20 cellular contexts compared by ENCODE assay signal in the genomic region with DNA sequence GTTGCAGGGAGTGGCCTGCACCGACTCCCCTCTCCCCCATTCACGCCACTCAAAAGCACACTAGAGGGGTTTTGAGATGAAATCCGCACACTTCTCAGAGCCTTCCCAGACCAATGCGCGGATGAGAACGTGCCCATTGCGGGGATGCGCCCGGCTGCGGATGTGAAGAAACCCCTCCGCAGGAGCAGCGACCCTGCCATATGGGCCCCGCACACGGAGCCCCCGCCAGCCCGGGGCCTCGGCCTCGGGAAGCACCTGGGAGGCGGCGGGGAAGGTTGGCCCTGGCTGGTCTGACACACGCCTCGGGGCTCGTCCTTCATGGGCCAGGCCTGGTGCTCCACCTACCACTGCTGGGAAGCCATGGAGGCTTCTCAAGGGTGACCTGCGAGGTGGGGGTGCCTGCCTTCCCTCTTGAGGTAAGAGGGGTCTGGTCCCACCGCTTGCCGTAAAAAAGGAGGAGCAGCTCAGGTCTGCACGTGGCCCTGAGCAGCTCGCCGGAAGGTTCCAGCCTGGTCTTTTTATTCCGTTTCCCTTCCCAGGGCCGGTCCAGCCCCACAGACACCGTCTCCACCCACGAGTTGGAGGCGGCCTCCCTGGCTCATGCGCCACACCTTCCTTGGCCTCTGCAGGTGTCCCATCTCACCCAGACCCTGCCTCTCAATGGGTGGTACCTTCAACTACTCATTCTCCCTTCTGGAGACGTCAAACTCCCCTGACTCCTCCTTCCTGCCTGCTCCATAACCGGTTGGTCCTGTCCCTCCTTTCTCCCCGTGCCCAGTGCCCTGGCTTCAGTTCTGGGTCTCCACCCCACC. TPM values are rescaled to one million over a fixed set of nuclear protein-coding genes. Genes with fewer than 3 reads are reported as not detected.
A peak's percentile ranks its signal among the peaks of the same experiment; 100 is the strongest.
DNase-seq lines count a peak whose midpoint lies in the region; ATAC-seq, FAIRE-seq and TF ChIP-seq lines count a peak whose summit lies in the region.
"Had no signal": no experiment of that assay in that cellular context is flagged by ENCODE, and none has a peak within 500 bp of the region (broad histone marks: within the 10 kb centered on the region; RNA-seq: fewer than 3 reads in every experiment).

No MANE protein-coding gene starts in this region.

- CTCF ChIA-PET in activated naive CD4-positive, alpha-beta T cell treated with anti-CD3 and anti-CD28 coated beads, Interleukin-2, amount 10 ng/mL, durations not matched to agents 7 days and 5 days (lab: Charles Lee), result no interaction called here
- CTCF ChIA-PET in H1 (lab: Charles Lee; ENCODE audit: partially characterized antibody), result interaction anchor here (0.6 to 2.9 kb wide), 4 partner anchors 8 to 168 kb away, joined by 3 to 16 read pairs (median 4); no protein-coding TSS in a partner anchor
- CTCF ChIA-PET in naive thymus-derived CD4-positive, alpha-beta T cell (lab: Charles Lee), result no interaction called here

- H3K4ac ChIP-seq in H1 (replicated peaks; ENCODE audit: insufficient read length, low read depth, low read length), result no peak overlapping the region

- no peak overlapping the region for H2BK120ac ChIP-seq in H1 (replicated peaks; ENCODE audit: low read depth, low read length)

- peaks cover 37% of the 10 kb centered on the region for H3K4me1 Mint-ChIP-seq in activated naive CD4-positive, alpha-beta T cell treated with anti-CD3 and anti-CD28 coated beads, Interleukin-2, amount 50 U/mL, for 24 hours
- peaks cover 24% of the 10 kb centered on the region for H3K4me1 Mint-ChIP-seq in activated naive CD4-positive, alpha-beta T cell treated with anti-CD3 and anti-CD28 coated beads, Interleukin-2, amount 10 ng/mL, durations not matched to agents 7 days and 5 days
- peaks cover 0 to 51% (median 33%) of the 10 kb centered on the region in 7 donors for H3K4me1 Mint-ChIP-seq in naive thymus-derived CD4-positive, alpha-beta T cell

- no peak overlapping the region for H3K18ac ChIP-seq in H1 (ENCODE audit: extremely low read depth, low read length)

- FAIRE-seq in H1 (lab: Jason Lieb, UNC), result no peak
- FAIRE-seq: A204.1, G401.6 had no signal

- H2AK5ac ChIP-seq in H1 (ENCODE audit: low read depth, low read length), result 0 out of 2 replicates have a peak overlapping the region, but pooled peaks have one; percentile 24

- peaks cover 0 to 26% (median 23%) of the 10 kb centered on the region in 4 experiments; a peak in 6 of 7 replicates for H3K4me1 ChIP-seq in H1 (replicated peaks in 1 of 4; ENCODE audit: control insufficient read depth in 3 of 4, insufficient read depth in 4 of 4, low read length in 3 of 4)
- peaks cover 28 to 45% of the 10 kb centered on the region in 2 donors for H3K4me1 ChIP-seq in naive thymus-derived CD4-positive, alpha-beta T cell (ENCODE audit: control insufficient read depth in 2 of 2, insufficient read depth in 2 of 2, low read length in 2 of 2)
- peaks cover 19% of the 10 kb centered on the region for H3K4me1 ChIP-seq in vagina

- no peak overlapping the region for H2BK15ac ChIP-seq in H1 (ENCODE audit: low read length)

- no peak overlapping the region for H3K4me2 ChIP-seq in H1 (ENCODE audit: insufficient read depth in 1 of 2, low read depth in 2 of 2, low read length in 2 of 2)
- H3K4me2 ChIP-seq: hepatocyte had no signal

- peaks cover 9% of the 10 kb centered on the region; the same call in 1 of the 2 replicates for H3K23me2 ChIP-seq in H1 (ENCODE audit: low read depth, low read length)

- no peak overlapping the region for H3K14ac ChIP-seq in H1 (ENCODE audit: insufficient read length)

- peaks cover 6% of the 10 kb centered on the region for H3K9me3 Mint-ChIP-seq in activated naive CD4-positive, alpha-beta T cell treated with anti-CD3 and anti-CD28 coated beads, Interleukin-2, amount 50 U/mL, for 24 hours
- H3K9me3 Mint-ChIP-seq in activated naive CD4-positive, alpha-beta T cell treated with anti-CD3 and anti-CD28 coated beads, Interleukin-2, amount 10 ng/mL, durations not matched to agents 7 days and 5 days, result peaks cover 8% of the 10 kb centered on the region
- peaks cover 4 to 31% (median 10%) of the 10 kb centered on the region in 11 donors for H3K9me3 Mint-ChIP-seq in naive thymus-derived CD4-positive, alpha-beta T cell

- no peak overlapping the region for H2AFZ ChIP-seq in H1 (ENCODE audit: low read length)
- H2AFZ ChIP-seq: hepatocyte had no signal

- peak overlapping the region; percentile 94 for H4K8ac ChIP-seq in H1 (ENCODE audit: extremely low read depth, insufficient read depth, low read length)

- no peak for ATAC-seq in naive thymus-derived CD4-positive, alpha-beta T cell
- no peak for ATAC-seq in GM18861 (IDR thresholded peaks at IDR 0.05; ENCODE audit: unreplicated experiment)

- H3K9me3 ChIP-seq in H1 (ENCODE audit: insufficient read depth in 2 of 2, low read depth in 1 of 2, low read length in 1 of 2), result no peaks in the 10 kb centered on the region
- H3K9me3 ChIP-seq in naive thymus-derived CD4-positive, alpha-beta T cell (ENCODE audit: control insufficient read depth in 2 of 3, low read length in 3 of 3), result peaks cover 0 to 14% (median 0%) of the 10 kb centered on the region in 3 experiments
- no peaks in the 10 kb centered on the region for H3K9me3 ChIP-seq in vagina
- H3K9me3 ChIP-seq: suprapubic skin had no signal

- TF ChIP-seq CTCF in H1 (IDR thresholded peaks at IDR 0.05; ENCODE audit: control extremely low read depth in 1 of 3, insufficient read depth in 1 of 3, low read depth in 1 of 3, low read length in 3 of 3) (no peak), vagina (IDR thresholded peaks at IDR 0.05) (no peak)

- 0 out of 2 replicates have a peak overlapping the region, but pooled peaks have one; percentile 60 for H2BK12ac ChIP-seq in H1 (ENCODE audit: low read depth, low read length)

- H3K36me3 ChIP-seq in H1 (ENCODE audit: control insufficient read depth in 2 of 4, insufficient read depth in 4 of 4, low read length in 3 of 4) (peaks cover 0 to 6% (median 1%) of the 10 kb centered on the region in 4 experiments; a peak in 4 of 8 replicates), vagina (peaks cover 0 to 13% of the 10 kb centered on the region in 2 donors)
- no peaks in the 10 kb centered on the region for H3K36me3 ChIP-seq in naive thymus-derived CD4-positive, alpha-beta T cell (ENCODE audit: control insufficient read depth in 2 of 3, insufficient read depth in 3 of 3, low read length in 3 of 3)
- H3K36me3 ChIP-seq: Peyer's patch had no signal

- H4K91ac ChIP-seq in H1 (replicated peaks; ENCODE audit: insufficient read length, low read length), result no peak overlapping the region

- no peak overlapping the region for H4K5ac ChIP-seq in H1 (ENCODE audit: insufficient read length, low read depth, low read length)

- no peak overlapping the region for H3K56ac ChIP-seq in H1 (replicated peaks; ENCODE audit: insufficient read length, low read depth, low read length)

- no peak overlapping the region for H3K27ac Mint-ChIP-seq in activated naive CD4-positive, alpha-beta T cell treated with anti-CD3 and anti-CD28 coated beads, Interleukin-2, amount 50 U/mL, for 24 hours
- no peak overlapping the region for H3K27ac Mint-ChIP-seq in activated naive CD4-positive, alpha-beta T cell treated with anti-CD3 and anti-CD28 coated beads, Interleukin-2, amount 10 ng/mL, durations not matched to agents 7 days and 5 days
- H3K27ac Mint-ChIP-seq in naive thymus-derived CD4-positive, alpha-beta T cell, result peak overlapping the region in 2 of 9 donors; percentile 45

- H2BK20ac ChIP-seq in H1 (ENCODE audit: low read length), result no peak overlapping the region

- H3K23ac ChIP-seq in H1 (ENCODE audit: insufficient read length), result no peak overlapping the region

- H3K27me3 ChIP-seq in H1 (replicated peaks in 1 of 4; ENCODE audit: control insufficient read depth in 3 of 4, extremely low read depth in 1 of 4, insufficient read depth in 3 of 4, low read length in 3 of 4), result no peaks in the 10 kb centered on the region
- no peaks in the 10 kb centered on the region for H3K27me3 ChIP-seq in naive thymus-derived CD4-positive, alpha-beta T cell (ENCODE audit: control insufficient read depth in 2 of 2, insufficient read depth in 2 of 2, low read length in 2 of 2)
- H3K27me3 ChIP-seq in vagina, result no peaks in the 10 kb centered on the region
- H3K27me3 ChIP-seq: hepatocyte, Peyer's patch had no signal

- peaks cover 0 to 11% of the 10 kb centered on the region in 2 experiments for H4K20me1 ChIP-seq in H1 (replicated peaks in 1 of 2; ENCODE audit: control insufficient read depth in 1 of 2, insufficient read depth in 2 of 2, low read length in 2 of 2)

- peaks cover 3% of the 10 kb centered on the region for H3K36me3 Mint-ChIP-seq in activated naive CD4-positive, alpha-beta T cell treated with anti-CD3 and anti-CD28 coated beads, Interleukin-2, amount 50 U/mL, for 24 hours
- H3K36me3 Mint-ChIP-seq in activated naive CD4-positive, alpha-beta T cell treated with anti-CD3 and anti-CD28 coated beads, Interleukin-2, amount 10 ng/mL, durations not matched to agents 7 days and 5 days, result no peaks in the 10 kb centered on the region
- peaks cover 0 to 5% (median 0%) of the 10 kb centered on the region in 5 donors for H3K36me3 Mint-ChIP-seq in naive thymus-derived CD4-positive, alpha-beta T cell

- H3K4me3 Mint-ChIP-seq in activated naive CD4-positive, alpha-beta T cell treated with anti-CD3 and anti-CD28 coated beads, Interleukin-2, amount 50 U/mL, for 24 hours, result peak overlapping the region; percentile 30
- H3K4me3 Mint-ChIP-seq in activated naive CD4-positive, alpha-beta T cell treated with anti-CD3 and anti-CD28 coated beads, Interleukin-2, amount 10 ng/mL, durations not matched to agents 7 days and 5 days, result no peak overlapping the region
- H3K4me3 Mint-ChIP-seq in naive thymus-derived CD4-positive, alpha-beta T cell, result peak overlapping the region in 8 of 10 donors; percentile 16 to 74 (median 66)

- H3K27ac ChIP-seq in H1 (ENCODE audit: low read depth, low read length), result no peak overlapping the region
- H3K27ac ChIP-seq in naive thymus-derived CD4-positive, alpha-beta T cell (ENCODE audit: low read depth, low read length), result no peak overlapping the region
- peak overlapping the region; percentile 56 for H3K27ac ChIP-seq in vagina
- H3K27ac ChIP-seq: hepatocyte had no signal

- TF ChIP-seq POLR2A in H1 (IDR thresholded peaks at IDR 0.05; ENCODE audit: control extremely low read depth in 1 of 2, low read depth in 2 of 2, low read length in 2 of 2) (no peak), vagina (IDR thresholded peaks at IDR 0.05) (no peak)

- no peak for TF ChIP-seq EP300 in H1 (IDR thresholded peaks at IDR 0.05; ENCODE audit: borderline replicate concordance in 1 of 2, low read depth in 2 of 2, low read length in 2 of 2)

- POLR2A ChIA-PET in H1 (lab: Charles Lee; ENCODE audit: partially characterized antibody), result no interaction called here
- POLR2A ChIA-PET in naive thymus-derived CD4-positive, alpha-beta T cell (lab: Charles Lee), result no interaction called here

- DNase-seq in activated naive CD4-positive, alpha-beta T cell treated with anti-CD3 and anti-CD28 coated beads, Interleukin-2, amount 10 ng/mL, durations not matched to agents 7 days and 5 days, result no peak
- DNase-seq in H1 (ENCODE audit: low read depth in 1 of 2, low spot score in 2 of 2) (no peak), vagina (ENCODE audit: extremely low spot score in 2 of 2) (no peak), GDM1 (lab: John Stamatoyannopoulos, UW) (no peak)
- no peak for DNase-seq in naive thymus-derived CD4-positive, alpha-beta T cell
- DNase-seq in stimulated activated naive CD4-positive, alpha-beta T cell (lab: John Stamatoyannopoulos, UW), result no peak
- DNase-seq: amniotic stem cell, COR-L47, NCI-H1048, NCI-H2107, NCI-H748 treated with DMSO at 0.1 percent for 48 hours, retina, SW 1271 had no signal

- H3K4me3 ChIP-seq in H1 (ENCODE audit: extremely low read depth in 1 of 4, insufficient read depth in 2 of 4, low read depth in 3 of 4, low read length in 4 of 4) (no peak overlapping the region), vagina (no peak overlapping the region)
- no peak overlapping the region for H3K4me3 ChIP-seq in naive thymus-derived CD4-positive, alpha-beta T cell (ENCODE audit: low read length)
- H3K4me3 ChIP-seq: hepatocyte, Peyer's patch, suprapubic skin had no signal

- H3K79me1 ChIP-seq in H1 (ENCODE audit: low read depth, low read length), result no peaks in the 10 kb centered on the region; the same call in 1 of the 2 replicates

- intact Hi-C loops in naive thymus-derived CD4-positive, alpha-beta T cell (cut with micrococcal nuclease), result no loop called here
- intact Hi-C loops in vagina (cut with DNase I), result loop anchor here (5.0 kb wide), 1 partner anchor 167 kb away; no protein-coding TSS in a partner anchor

- WGBS in H1 (ENCODE audit: extremely low coverage in 1 of 2, insufficient coverage in 1 of 2, insufficient read length in 1 of 2, insufficient replicate concordance in 2 of 2, low coverage in 1 of 2, low lambda C conversion rate in 2 of 2, missing lambda C conversion rate in 1 of 2), 2 experiments, result 88% methylated on average over 35 of the region's 38 CpGs; no CpG with 5 or more reads in 1 of the 2 experiments

- no peak overlapping the region; the same call in 1 of the 2 replicates for H2BK5ac ChIP-seq in H1 (ENCODE audit: low read depth, low read length)

- no peaks in the 10 kb centered on the region for H3K27me3 Mint-ChIP-seq in activated naive CD4-positive, alpha-beta T cell treated with anti-CD3 and anti-CD28 coated beads, Interleukin-2, amount 50 U/mL, for 24 hours
- H3K27me3 Mint-ChIP-seq in activated naive CD4-positive, alpha-beta T cell treated with anti-CD3 and anti-CD28 coated beads, Interleukin-2, amount 10 ng/mL, durations not matched to agents 7 days and 5 days, result peaks cover 50% of the 10 kb centered on the region
- peaks cover 0 to 26% (median 13%) of the 10 kb centered on the region in 5 donors for H3K27me3 Mint-ChIP-seq in naive thymus-derived CD4-positive, alpha-beta T cell

- no peak for TF ChIP-seq RAD21 in H1 (IDR thresholded peaks at IDR 0.05 in 1 of 2, conservative IDR thresholded peaks at IDR 0.05 in 1 of 2; ENCODE audit: low read depth in 2 of 2, low read length in 2 of 2)

- no peak overlapping the region for H3K9ac ChIP-seq in H1 (replicated peaks in 1 of 4; ENCODE audit: extremely low read depth in 1 of 4, low read depth in 3 of 4, low read length in 3 of 4)

- H3K79me2 ChIP-seq in H1 (ENCODE audit: control insufficient read depth in 1 of 2, insufficient read depth in 2 of 2, low read length in 2 of 2), result no peaks in the 10 kb centered on the region
- H3K79me2 ChIP-seq: hepatocyte had no signal

RNA-seq across cellular contexts. Expression of gene TRMU, which starts 39.4 kb away (rescaled TPM):
- 67.7 and 70.6 TPM in 2 replicates for total RNA-seq in H1 (2021; fragmentation: NEBNext Ultra II Directional; extraction: Animal tissue kit (Norgen Biotek cat#: 25700))
- polyA plus RNA-seq in H1 (2011; rRNA removed), result 43.4 and 52.9 TPM in 2 replicates
- polyA plus RNA-seq in H1 (2011; cell fraction: cytosol; rRNA removed), result 58.0 TPM
- polyA plus RNA-seq in H1 (2011; cell fraction: nucleus; rRNA removed), result 205 TPM
- 56.5 to 70.4 TPM (median 62.8 TPM) in 4 replicates for polyA plus RNA-seq in H1 (2012, experiment 1 of 2)
- 31.1 TPM for polyA plus RNA-seq in H1 (2012, experiment 2 of 2)
- polyA plus RNA-seq in H1 (2013, experiment 1 of 2), result 40.5 TPM
- polyA plus RNA-seq in H1 (2013, experiment 2 of 2), result 37.4 TPM
- polyA minus RNA-seq in H1 (2011; rRNA and poly(A)+ RNA removed), result 35.1 and 35.7 TPM in 2 replicates
- polyA minus RNA-seq in H1 (2011; cell fraction: cytosol; rRNA and poly(A)+ RNA removed), result 34.8 TPM
- polyA minus RNA-seq in H1 (2011; cell fraction: nucleus; rRNA and poly(A)+ RNA removed), result 112 TPM
- total RNA-seq in naive thymus-derived CD4-positive, alpha-beta T cell, result 10 to 100 TPM; 56.9 to 92.1 (median 70.3) TPM
- polyA plus RNA-seq in naive thymus-derived CD4-positive, alpha-beta T cell, result 10 to 100 TPM; 17.9 to 21.1 TPM
- 37.1 TPM for total RNA-seq in vagina
